15 cellular contexts compared by ENCODE assay signal in the genomic region with DNA sequence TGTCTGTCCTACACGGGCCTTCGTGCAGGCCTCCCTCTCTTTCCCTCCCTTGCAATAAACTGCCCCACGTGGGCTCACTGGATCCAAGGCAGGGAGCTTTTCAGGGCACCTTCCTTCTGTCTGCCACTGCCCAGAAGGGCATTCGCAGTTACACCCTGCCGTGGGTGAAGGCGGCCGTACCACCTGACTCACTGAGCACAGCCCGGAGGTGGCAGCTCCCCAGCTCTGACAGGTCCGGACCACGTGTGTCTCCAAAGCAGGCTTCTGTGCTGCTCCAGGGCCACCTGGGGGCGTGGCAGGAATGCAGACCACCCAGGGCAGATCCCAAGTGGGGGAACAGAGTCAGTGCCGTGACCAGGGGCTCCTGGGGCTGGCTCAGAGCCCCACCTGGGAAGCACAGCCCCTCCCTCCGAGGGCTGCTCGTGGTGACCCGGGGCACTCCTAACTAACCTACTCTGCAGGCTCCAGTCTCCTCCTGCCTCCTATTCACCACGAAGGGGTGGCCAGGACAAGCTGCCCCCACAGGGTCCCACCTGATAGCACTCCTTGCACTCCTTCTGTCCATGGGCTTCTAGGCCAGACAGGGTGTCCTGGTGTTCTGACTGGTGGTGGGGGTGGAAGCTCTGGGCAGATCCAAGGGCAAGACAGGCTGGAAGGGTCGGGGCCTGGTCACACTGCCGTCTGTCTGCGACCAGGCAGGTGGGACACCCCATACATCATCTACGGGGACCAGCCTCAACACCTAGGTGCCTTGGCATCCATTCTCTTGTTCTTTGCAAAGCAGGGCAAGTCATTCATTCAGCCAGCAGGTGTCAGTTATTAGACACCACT. TPM values are rescaled to one million over a fixed set of nuclear protein-coding genes. Genes with fewer than 3 reads are reported as not detected.
DNase-seq lines count a peak whose midpoint lies in the region; ATAC-seq and TF ChIP-seq lines count a peak whose summit lies in the region.
"Had no signal": no experiment of that assay in that cellular context is flagged by ENCODE, and none has a peak within 500 bp of the region (broad histone marks: within the 10 kb centered on the region; RNA-seq: fewer than 3 reads in every experiment).

No MANE protein-coding gene starts in this region.

- H3K9me3 ChIP-seq in spleen: peaks cover 10 to 34% (median 29%) of the 10 kb centered on the region in 8 donors

- no peak for ATAC-seq in activated CD4-positive, alpha-beta T cell treated with anti-CD3 and anti-CD28 coated beads for 36 hours
- no peak for ATAC-seq in left lobe of liver
- ATAC-seq: foreskin keratinocyte had no signal

- H3K4me1 Mint-ChIP-seq in activated CD4-positive, alpha-beta T cell treated with anti-CD3 and anti-CD28 coated beads for 36 hours: peaks cover 30% of the 10 kb centered on the region
- H3K4me1 Mint-ChIP-seq in activated naive CD8-positive, alpha-beta T cell treated with anti-CD3 and anti-CD28 coated beads for 36 hours: peaks cover 37% of the 10 kb centered on the region

- 78 to 89% (median 80%) methylated on average over 16 to 20 of the region's 20 CpGs for WGBS in spleen, 5 donors

- CTCF ChIA-PET in activated CD4-positive, alpha-beta T cell treated with anti-CD3 and anti-CD28 coated beads for 36 hours (lab: Charles Lee): interaction anchor here (0.5 kb wide), 1 partner anchor 25 kb away, joined by 3 read pairs; no protein-coding TSS in a partner anchor

- no peak for TF ChIP-seq CTCF in spleen (IDR thresholded peaks at IDR 0.05 in 8 of 11, conservative IDR thresholded peaks at IDR 0.05 in 3 of 11)

- H3K4me1 ChIP-seq in spleen: peaks cover 17 to 42% (median 29%) of the 10 kb centered on the region in 6 donors
- H3K4me1 ChIP-seq: foreskin keratinocyte had no signal

- H3K27ac Mint-ChIP-seq in activated CD4-positive, alpha-beta T cell treated with anti-CD3 and anti-CD28 coated beads for 36 hours: no peak overlapping the region
- H3K27ac Mint-ChIP-seq in activated naive CD8-positive, alpha-beta T cell treated with anti-CD3 and anti-CD28 coated beads for 36 hours: peak overlapping the region; percentile 54

- H3K4me3 Mint-ChIP-seq in activated CD4-positive, alpha-beta T cell treated with anti-CD3 and anti-CD28 coated beads for 36 hours: no peak overlapping the region
- no peak overlapping the region for H3K4me3 Mint-ChIP-seq in activated naive CD8-positive, alpha-beta T cell treated with anti-CD3 and anti-CD28 coated beads for 36 hours
- H3K4me3 Mint-ChIP-seq: activated T-helper 1 cell treated with anti-CD3 and anti-CD28 coated beads, Interleukin-12 subunit alpha, Interleukin-12 subunit beta, Interleukin-2, Interleukin-4 antibody, amounts not matched to agents 30 ng/mL and 10 ng/mL and 1 ng/mL, durations not matched to agents 14 hours and 24 hours and 36 hours had no signal

- H3K27ac ChIP-seq in spleen: peak overlapping the region in 1 of 8 donors; percentile 78
- H3K27ac ChIP-seq: foreskin keratinocyte, SJSA1, WERI-Rb-1 had no signal

- peaks cover 0 to 38% (median 0%) of the 10 kb centered on the region in 7 donors for H3K27me3 ChIP-seq in spleen (replicated peaks in 1 of 7)
- H3K27me3 ChIP-seq: SJSA1 had no signal

- TF ChIP-seq POLR2A in spleen (IDR thresholded peaks at IDR 0.05): no peak

- peaks cover 8% of the 10 kb centered on the region for H3K36me3 Mint-ChIP-seq in activated CD4-positive, alpha-beta T cell treated with anti-CD3 and anti-CD28 coated beads for 36 hours (ENCODE audit: low read depth)
- H3K36me3 Mint-ChIP-seq in activated naive CD8-positive, alpha-beta T cell treated with anti-CD3 and anti-CD28 coated beads for 36 hours: peaks cover 21% of the 10 kb centered on the region

- peak; percentile 6 for DNase-seq in activated CD4-positive, alpha-beta T cell treated with anti-CD3 and anti-CD28 coated beads for 1 hour
- DNase-seq in activated CD4-positive, alpha-beta T cell treated with anti-CD3 and anti-CD28 coated beads for 36 hours: no peak
- no peak for DNase-seq in activated naive CD8-positive, alpha-beta T cell treated with anti-CD3 and anti-CD28 coated beads for 36 hours
- DNase-seq in left lobe of liver (ENCODE audit: low spot score): peak; percentile 37
- DNase-seq in spleen: peak; percentile 69
- DNase-seq in NCI-H226: no peak
- no peak for DNase-seq in activated effector memory CD4-positive, alpha-beta T cell treated with anti-CD3 and anti-CD28 coated beads, Interleukin-2, amount 50 U/mL, for 16 hours
- DNase-seq in NCI-H1930 (lab: John Stamatoyannopoulos, UW): no peak
- DNase-seq: effector CD8-positive, alpha-beta T cell; foreskin keratinocyte; NK-92 treated with Interleukin-12 subunit alpha and Interleukin-12 subunit beta, amount 100 ng/mL, for 24 hours; WERI-Rb-1 had no signal

- POLR2A ChIA-PET in activated CD4-positive, alpha-beta T cell treated with anti-CD3 and anti-CD28 coated beads for 36 hours (lab: Charles Lee): no interaction called here

- peaks cover 22% of the 10 kb centered on the region for H3K9me3 Mint-ChIP-seq in activated CD4-positive, alpha-beta T cell treated with anti-CD3 and anti-CD28 coated beads for 36 hours (ENCODE audit: low read depth)
- peaks cover 18% of the 10 kb centered on the region for H3K9me3 Mint-ChIP-seq in activated naive CD8-positive, alpha-beta T cell treated with anti-CD3 and anti-CD28 coated beads for 36 hours

- H3K36me3 ChIP-seq in spleen: peaks cover 0 to 11% (median 8%) of the 10 kb centered on the region in 6 donors
- H3K36me3 ChIP-seq: WERI-Rb-1 had no signal

- intact Hi-C loops in activated CD4-positive, alpha-beta T cell treated with anti-CD3 and anti-CD28 coated beads for 36 hours (cut with DNase I, micrococcal nuclease): no loop called here
- intact Hi-C loops in spleen (cut with DNase I; ENCODE audit: low total_unique reads): no loop called here

- H3K4me3 ChIP-seq in spleen: no peak overlapping the region
- H3K4me3 ChIP-seq: SJSA1, skin epidermis had no signal

- H3K27me3 Mint-ChIP-seq in activated CD4-positive, alpha-beta T cell treated with anti-CD3 and anti-CD28 coated beads for 36 hours: no peaks in the 10 kb centered on the region
- no peaks in the 10 kb centered on the region for H3K27me3 Mint-ChIP-seq in activated naive CD8-positive, alpha-beta T cell treated with anti-CD3 and anti-CD28 coated beads for 36 hours

RNA-seq across cellular contexts. Expression of a gene that starts 9.7 kb away (rescaled TPM):
- under 1 TPM; 0.69 to 0.78 TPM for total RNA-seq in activated CD4-positive, alpha-beta T cell treated with anti-CD3 and anti-CD28 coated beads for 36 hours
- 1 to 10 TPM in 1 of 2 experiments, under 1 TPM in 1; 0.91 to 1.0 TPM for total RNA-seq in activated naive CD8-positive, alpha-beta T cell treated with anti-CD3 and anti-CD28 coated beads for 36 hours
- total RNA-seq in left lobe of liver: 34.9 TPM
- total RNA-seq in spleen: 10 to 100 TPM; 41.2 to 85.3 (median 66.2) TPM
- 1 to 10 TPM; 2.6 to 9.5 (median 4.6) TPM for polyA plus RNA-seq in spleen
- total RNA-seq: foreskin keratinocyte had no signal
- polyA plus RNA-seq: foreskin keratinocyte had no signal

Comparison
In these comparisons a context has a peak if more than half of its experiments do, and no peak if none do; other contexts are left out.
1. DNase-seq: peak in activated CD4-positive, alpha-beta T cell treated with anti-CD3 and anti-CD28 coated beads for 1 hour (single experiment), left lobe of liver (single experiment) and spleen (single experiment); none in activated CD4-positive, alpha-beta T cell treated with anti-CD3 and anti-CD28 coated beads for 36 hours (single experiment), activated naive CD8-positive, alpha-beta T cell treated with anti-CD3 and anti-CD28 coated beads for 36 hours (single experiment), NCI-H226 (single experiment), activated effector memory CD4-positive, alpha-beta T cell treated with anti-CD3 and anti-CD28 coated beads, Interleukin-2, amount 50 U/mL, for 16 hours (single experiment) and NCI-H1930 (0 of 2).
2. RNA of a gene that starts 9.7 kb away (total RNA-seq): 41.2 to 85.3 TPM in spleen and 34.9 TPM in left lobe of liver (single experiment); 0.91 to 1.0 TPM in activated naive CD8-positive, alpha-beta T cell treated with anti-CD3 and anti-CD28 coated beads for 36 hours and 0.69 to 0.78 TPM in activated CD4-positive, alpha-beta T cell treated with anti-CD3 and anti-CD28 coated beads for 36 hours; every median in the first group is over 10 times any median in the second.